Comparison of ENCODE assay signal across 7 cellular contexts in the genomic region with DNA sequence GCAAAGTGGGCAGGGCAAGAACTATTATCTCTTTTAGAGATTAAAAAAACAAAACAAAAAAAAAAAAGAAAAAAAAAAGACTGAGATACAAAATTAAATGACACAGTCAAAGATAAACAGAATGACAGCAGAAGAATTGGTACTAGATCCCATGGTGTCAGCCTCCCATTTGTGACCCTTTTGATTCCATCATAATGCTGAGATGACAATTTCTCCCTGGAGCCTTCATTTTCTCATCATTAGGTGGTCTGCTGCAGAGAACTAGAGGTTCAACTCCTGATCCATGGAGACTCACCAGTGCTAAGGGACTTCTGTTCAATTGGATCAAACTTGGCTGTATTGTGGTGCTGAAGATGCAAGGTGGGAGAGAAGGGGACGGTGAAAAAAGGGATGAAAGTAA.
"Had no signal": no experiment of that assay in that cellular context is flagged by ENCODE, and none has a peak within 500 bp of the region (broad histone marks: within the 10 kb centered on the region; RNA-seq: fewer than 3 reads in every experiment).

No MANE protein-coding gene starts in this region.

- H3K9ac ChIP-seq: KMS-11 had no signal

- H3K4me3 Mint-ChIP-seq: IgD-negative memory B cell had no signal

- H3K4me1 Mint-ChIP-seq: IgD-negative memory B cell had no signal

- DNase-seq: Karpas-422, Kasumi-1, KBM-7, KG1 had no signal

- H3K27ac ChIP-seq: HL-60, KMS-11 had no signal

- H3K27ac Mint-ChIP-seq: IgD-negative memory B cell had no signal

- H3K4me2 ChIP-seq: KMS-11 had no signal
